23 cellular contexts compared by ENCODE assay signal in the genomic region with DNA sequence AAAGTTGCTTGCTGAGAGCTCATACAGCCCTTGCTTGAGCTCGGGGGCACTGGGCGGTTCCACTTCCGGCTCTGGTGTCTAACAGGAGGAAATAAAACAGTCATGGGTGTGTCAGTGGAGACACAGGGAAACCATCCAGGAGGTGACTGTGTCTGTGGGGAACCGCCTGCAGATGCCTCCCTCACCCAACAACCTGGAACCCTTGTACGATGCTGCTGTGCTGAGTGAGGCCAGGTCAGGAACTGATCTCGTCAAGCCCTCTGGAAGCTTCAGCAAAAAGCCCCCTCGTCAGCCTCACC.
"Had no signal": no experiment of that assay in that cellular context is flagged by ENCODE, and none has a peak within 500 bp of the region (broad histone marks: within the 10 kb centered on the region; RNA-seq: fewer than 3 reads in every experiment).

No MANE protein-coding gene starts in this region.

- H3K27ac Mint-ChIP-seq: activated CD4-positive, alpha-beta memory T cell treated with anti-CD3 and anti-CD28 coated beads for 36 hours; activated naive CD8-positive, alpha-beta T cell treated with anti-CD3 and anti-CD28 coated beads, Interleukin-2, amount 50 U/mL, for 24 hours; activated T-cell treated with anti-CD3 and anti-CD28 coated beads, Interleukin-2, amount 50 U/mL, for 72 hours; endodermal cell had no signal

- DNase-seq: activated CD4-positive, alpha-beta memory T cell treated with anti-CD3 and anti-CD28 coated beads for 36 hours; activated CD4-positive, alpha-beta T cell treated with anti-CD3 and anti-CD28 coated beads for 48 hours; activated effector memory CD4-positive, alpha-beta T cell treated with Interleukin-2 at 50 U/mL for 16 hours; activated naive CD4-positive, alpha-beta T cell treated with anti-CD3 and anti-CD28 coated beads, Interleukin-2, amount 50 U/mL, for 16 hours; activated naive CD8-positive, alpha-beta T cell treated with anti-CD3 and anti-CD28 coated beads, Interleukin-2, amount 50 U/mL, for 24 hours; activated T-cell treated with anti-CD3 and anti-CD28 coated beads, Interleukin-2, amount 50 U/mL, for 72 hours; cerebellar nuclear complex; cortex of kidney; endodermal cell; foreskin fibroblast; heart right ventricle; islet precursor cell; left cardiac atrium; lower lobe of right lung; mesendoderm; naive B cell; sigmoid colon; stimulated activated CD4-positive, alpha-beta T cell treated with anti-CD3 and anti-CD28 coated beads, Interleukin-4, amount 100 ng/mL, for 1 hour; stimulated activated naive CD4-positive, alpha-beta T cell treated with Interleukin-2 at 50 U/mL for 16 hours; T-helper 9 cell; upper lobe of left lung had no signal

- H3K27me3 Mint-ChIP-seq: activated CD4-positive, alpha-beta memory T cell treated with anti-CD3 and anti-CD28 coated beads for 36 hours; activated naive CD8-positive, alpha-beta T cell treated with anti-CD3 and anti-CD28 coated beads, Interleukin-2, amount 50 U/mL, for 24 hours; naive B cell had no signal

- H3K4me1 Mint-ChIP-seq: activated naive CD8-positive, alpha-beta T cell treated with anti-CD3 and anti-CD28 coated beads, Interleukin-2, amount 50 U/mL, for 24 hours; endodermal cell had no signal

- H3K4me3 ChIP-seq: heart right ventricle, lower lobe of right lung, sigmoid colon, smooth muscle cell, thoracic aorta, upper lobe of left lung had no signal

- H3K9me3 Mint-ChIP-seq: activated CD4-positive, alpha-beta memory T cell treated with anti-CD3 and anti-CD28 coated beads for 36 hours; activated naive CD8-positive, alpha-beta T cell treated with anti-CD3 and anti-CD28 coated beads, Interleukin-2, amount 50 U/mL, for 24 hours; activated T-cell treated with anti-CD3 and anti-CD28 coated beads, Interleukin-2, amount 50 U/mL, for 72 hours; endodermal cell; naive B cell had no signal

- H3K4me2 ChIP-seq: smooth muscle cell had no signal

- H3K4me1 ChIP-seq: lower lobe of right lung, sigmoid colon, upper lobe of left lung had no signal

- H3K27me3 ChIP-seq: heart right ventricle, sigmoid colon, upper lobe of left lung had no signal

- H3K4me3 Mint-ChIP-seq: activated CD4-positive, alpha-beta memory T cell treated with anti-CD3 and anti-CD28 coated beads for 36 hours; activated naive CD8-positive, alpha-beta T cell treated with anti-CD3 and anti-CD28 coated beads, Interleukin-2, amount 50 U/mL, for 24 hours; activated T-cell treated with anti-CD3 and anti-CD28 coated beads, Interleukin-2, amount 50 U/mL, for 72 hours; endodermal cell; naive B cell had no signal

- H3K27ac ChIP-seq: heart right ventricle, lower lobe of right lung, sigmoid colon, thoracic aorta, upper lobe of left lung had no signal

- H3K9me3 ChIP-seq: heart right ventricle, lower lobe of right lung, sigmoid colon, thoracic aorta, upper lobe of left lung had no signal

- ATAC-seq: activated naive CD8-positive, alpha-beta T cell treated with anti-CD3 and anti-CD28 coated beads, Interleukin-2, amount 50 U/mL, for 24 hours; activated T-cell treated with anti-CD3 and anti-CD28 coated beads, Interleukin-2, amount 50 U/mL, for 72 hours; heart right ventricle; left cardiac atrium; lower lobe of right lung had no signal
